12 cellular contexts compared by ENCODE assay signal in the genomic region with DNA sequence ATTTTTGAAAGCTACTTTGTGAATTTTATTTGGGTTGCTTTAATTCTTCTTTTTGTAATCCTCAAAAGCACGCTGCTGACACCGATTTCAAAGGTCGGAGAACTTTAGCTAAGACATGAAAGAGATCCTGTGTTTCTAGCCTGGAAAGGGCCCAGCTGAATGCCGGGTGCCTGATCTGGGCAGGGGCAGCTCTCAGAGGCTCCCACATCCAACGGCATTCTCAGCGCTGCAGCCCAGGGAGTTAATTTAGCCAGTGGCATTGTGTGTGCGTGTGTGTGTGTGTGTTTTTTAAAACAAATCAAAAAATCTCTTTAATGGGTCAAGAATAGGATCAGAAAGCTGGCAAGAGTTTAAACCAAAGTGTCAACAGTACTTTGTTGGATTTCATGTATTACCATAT. TPM values are rescaled to one million over a fixed set of nuclear protein-coding genes. Genes with fewer than 3 reads are reported as not detected.
DNase-seq lines count a peak whose midpoint lies in the region; ATAC-seq and TF ChIP-seq lines count a peak whose summit lies in the region.
"Had no signal": no experiment of that assay in that cellular context is flagged by ENCODE, and none has a peak within 500 bp of the region (broad histone marks: within the 10 kb centered on the region; RNA-seq: fewer than 3 reads in every experiment).

No MANE protein-coding gene starts in this region.

- DNase-seq in left ventricle myocardium inferior = no peak
- DNase-seq in heart right ventricle = no peak
- DNase-seq in choroid plexus epithelial cell (ENCODE audit: low read depth) = peak; percentile 40
- no peak for DNase-seq in type B pancreatic cell (ENCODE audit: extremely low spot score, unreplicated experiment)
- no peak for DNase-seq in stimulated activated CD4-positive, alpha-beta T cell treated with anti-CD3 and anti-CD28 coated beads, Interleukin-12 subunit alpha, Interleukin-12 subunit beta, amount 100 ng/mL, for 4 hours
- no peak for DNase-seq in glomerular visceral epithelial cell (ENCODE audit: extremely low spot score)
- DNase-seq in omental fat pad (ENCODE audit: low spot score) = no peak
- DNase-seq: activated CD4-positive, alpha-beta T cell treated with anti-CD3 and anti-CD28 coated beads for 4 hours; DND-41; naive thymus-derived CD8-positive, alpha-beta T cell had no signal

- H3K9me3 Mint-ChIP-seq in type B pancreatic cell = no peaks in the 10 kb centered on the region
- H3K9me3 Mint-ChIP-seq: naive thymus-derived CD8-positive, alpha-beta T cell had no signal

- intact Hi-C loops in left ventricle myocardium inferior (cut with micrococcal nuclease) = no loop called here
- intact Hi-C loops in heart right ventricle (cut with DNase I) = no loop called here

- peaks cover 17% of the 10 kb centered on the region for H3K36me3 Mint-ChIP-seq in type B pancreatic cell
- H3K36me3 Mint-ChIP-seq: naive thymus-derived CD8-positive, alpha-beta T cell had no signal

- no peaks in the 10 kb centered on the region for H3K27me3 Mint-ChIP-seq in type B pancreatic cell

- no peaks in the 10 kb centered on the region for H3K27me3 ChIP-seq in left ventricle myocardium inferior (ENCODE audit: low read depth)
- peaks cover 0 to 9% (median 0%) of the 10 kb centered on the region in 7 donors for H3K27me3 ChIP-seq in heart right ventricle
- H3K27me3 ChIP-seq in muscle layer of duodenum (ENCODE audit: low read depth, low read length) = no peaks in the 10 kb centered on the region

- ATAC-seq in heart right ventricle (no peak), omental fat pad (ENCODE audit: low FRiP score) (no peak)
- ATAC-seq: esophagus mucosa; naive thymus-derived CD8-positive, alpha-beta T cell had no signal

- H3K27ac Mint-ChIP-seq in type B pancreatic cell = peak overlapping the region; percentile 55
- H3K27ac Mint-ChIP-seq: naive thymus-derived CD8-positive, alpha-beta T cell had no signal

- TF ChIP-seq CTCF in left ventricle myocardium inferior (IDR thresholded peaks at IDR 0.05; ENCODE audit: borderline replicate concordance) (no peak), heart right ventricle (IDR thresholded peaks at IDR 0.05) (no peak), choroid plexus epithelial cell (conservative IDR thresholded peaks at IDR 0.05; ENCODE audit: low read depth, low read length) (no peak), type B pancreatic cell (conservative IDR thresholded peaks at IDR 0.05) (no peak), omental fat pad (IDR thresholded peaks at IDR 0.05) (no peak)

- WGBS in heart right ventricle, 2 donors = 71 to 75% methylated on average over 7 of the region's 7 CpGs

- H3K27ac ChIP-seq in left ventricle myocardium inferior (replicated peaks) = peak overlapping the region; percentile 72
- peak overlapping the region in 5 of 10 donors; percentile 62 to 89 (median 81) for H3K27ac ChIP-seq in heart right ventricle
- H3K27ac ChIP-seq in muscle layer of duodenum (ENCODE audit: low read length) = peak overlapping the region; percentile 35

- H3K4me3 Mint-ChIP-seq in type B pancreatic cell = peak overlapping the region; percentile 70
- H3K4me3 Mint-ChIP-seq: naive thymus-derived CD8-positive, alpha-beta T cell had no signal

- H3K9me3 ChIP-seq in left ventricle myocardium inferior (replicated peaks) (no peaks in the 10 kb centered on the region), heart right ventricle (no peaks in the 10 kb centered on the region), muscle layer of duodenum (ENCODE audit: control insufficient read depth in 1 of 2, low read length in 2 of 2) (no peaks in the 10 kb centered on the region)

- peaks cover 79% of the 10 kb centered on the region for H3K4me1 Mint-ChIP-seq in type B pancreatic cell (ENCODE audit: unreplicated experiment)
- H3K4me1 Mint-ChIP-seq: naive thymus-derived CD8-positive, alpha-beta T cell had no signal

- H3K4me1 ChIP-seq in left ventricle myocardium inferior (peaks cover 56% of the 10 kb centered on the region), heart right ventricle (peaks cover 12 to 64% (median 42%) of the 10 kb centered on the region in 9 donors), muscle layer of duodenum (ENCODE audit: control insufficient read depth in 1 of 2, insufficient read depth in 2 of 2, low read length in 2 of 2) (peaks cover 20 to 50% of the 10 kb centered on the region in 2 donors)

- H3K4me3 ChIP-seq in left ventricle myocardium inferior (no peak overlapping the region), heart right ventricle (no peak overlapping the region), choroid plexus epithelial cell (ENCODE audit: low read depth, low read length) (no peak overlapping the region), muscle layer of duodenum (ENCODE audit: low read depth in 1 of 2, low read length in 2 of 2) (no peak overlapping the region)

- H3K36me3 ChIP-seq in left ventricle myocardium inferior = no peaks in the 10 kb centered on the region
- no peaks in the 10 kb centered on the region for H3K36me3 ChIP-seq in heart right ventricle
- H3K36me3 ChIP-seq in muscle layer of duodenum (ENCODE audit: control insufficient read depth in 1 of 2, insufficient read depth in 2 of 2, low read length in 2 of 2) = no peaks in the 10 kb centered on the region

RNA-seq across cellular contexts. Expression of gene RBP1, which starts 6.5 kb away (rescaled TPM):
- total RNA-seq in left ventricle myocardium inferior (25.5 TPM), heart right ventricle (10 to 100 TPM; 10.4 to 22.7 (median 15.8) TPM), type B pancreatic cell (ENCODE audit: low replicate concordance) (139 and 307 TPM in 2 replicates), omental fat pad (10 to 100 TPM in 1 of 4 donors, 1 to 10 TPM in 3; 4.3 to 13.3 (median 6.4) TPM)
- polyA plus RNA-seq in heart right ventricle = 10 to 100 TPM; 33.6 to 34.5 TPM
- total RNA-seq: naive thymus-derived CD8-positive, alpha-beta T cell had no signal
- polyA plus RNA-seq: naive thymus-derived CD8-positive, alpha-beta T cell had no signal

RNA-seq across cellular contexts. Expression of gene RBP2, which starts 56.7 kb away (rescaled TPM):
- not detected for total RNA-seq in left ventricle myocardium inferior
- not detected for total RNA-seq in heart right ventricle
- not detected for polyA plus RNA-seq in heart right ventricle
- 25.3 and 95.9 TPM in 2 replicates for total RNA-seq in type B pancreatic cell (ENCODE audit: low replicate concordance)
- total RNA-seq in omental fat pad = not detected
- total RNA-seq: esophagus mucosa; naive thymus-derived CD8-positive, alpha-beta T cell had no signal
- polyA plus RNA-seq: naive thymus-derived CD8-positive, alpha-beta T cell had no signal

Comparison
In these comparisons a context has a peak if more than half of its experiments do, and no peak if none do; other contexts are left out.
1. RNA of gene RBP2, which starts 56.7 kb away (total RNA-seq): 25.3 to 95.9 TPM in type B pancreatic cell; not detected in left ventricle myocardium inferior (single experiment), not detected in heart right ventricle and not detected in omental fat pad; every median in the first group is over 10 times any median in the second.